In genomic region chr2:195658541-195658890, GRCh38 we compare ENCODE assay signal across 8 cellular contexts. TPM values are rescaled to one million over a fixed set of nuclear protein-coding genes. Genes with fewer than 3 reads are reported as not detected.
DNase-seq lines count a peak whose midpoint lies in the region; ATAC-seq and TF ChIP-seq lines count a peak whose summit lies in the region.

No MANE protein-coding gene starts in this region.

- 0 out of 2 replicates have a peak overlapping the region, but pooled peaks have one; percentile 12 for H2AFZ ChIP-seq in SK-N-SH (ENCODE audit: low read depth)
- no peak overlapping the region for H2AFZ ChIP-seq in neural cell (ENCODE audit: low read depth, low read length)

- peaks cover 27% of the 10 kb centered on the region for H3K4me1 ChIP-seq in CD8-positive, alpha-beta memory T cell (ENCODE audit: insufficient read depth, low read length)
- peaks cover 3 to 14% of the 10 kb centered on the region in 2 experiments; a peak in 3 of 4 replicates for H3K4me1 ChIP-seq in SK-N-SH (ENCODE audit: control insufficient read depth in 1 of 2, insufficient read depth in 2 of 2, low read depth in 1 of 2, low read length in 1 of 2)

- TF ChIP-seq EP300 in SK-N-SH (IDR thresholded peaks at IDR 0.05; ENCODE audit: borderline replicate concordance in 1 of 2, low read depth in 1 of 2, low read length in 1 of 2) (no peak), neural cell (conservative IDR thresholded peaks at IDR 0.05; ENCODE audit: poor library complexity, severe bottlenecking) (no peak)

- H4K20me1 ChIP-seq in SK-N-SH (ENCODE audit: insufficient read depth): peaks cover 26% of the 10 kb centered on the region
- no peaks in the 10 kb centered on the region for H4K20me1 ChIP-seq in neural cell (ENCODE audit: insufficient read depth)

- peaks cover 0 to 9% of the 10 kb centered on the region in 2 donors for H3K27me3 Mint-ChIP-seq in CD8-positive, alpha-beta memory T cell

- H3K4me3 Mint-ChIP-seq in CD8-positive, alpha-beta memory T cell: peak overlapping the region; percentile 95 to 100 (median 99)

- ATAC-seq in GM21723 (IDR thresholded peaks at IDR 0.05; ENCODE audit: unreplicated experiment) (no peak), esophagus mucosa (no peak), HG02642 (IDR thresholded peaks at IDR 0.05; ENCODE audit: poor library complexity, unreplicated experiment) (no peak)

- H3F3A ChIP-seq in SK-N-SH (replicated peaks; ENCODE audit: insufficient read depth): peaks cover 20% of the 10 kb centered on the region
- H3F3A ChIP-seq in neural cell (ENCODE audit: insufficient read depth, low read length, poor library complexity, severe bottlenecking): no peaks in the 10 kb centered on the region

- H3K9me2 ChIP-seq in SK-N-SH: no peaks in the 10 kb centered on the region
- no peaks in the 10 kb centered on the region for H3K9me2 ChIP-seq in neural cell (ENCODE audit: insufficient read depth, low read length)

- H3K27ac Mint-ChIP-seq in CD8-positive, alpha-beta memory T cell: peak overlapping the region; percentile 96 to 100 (median 99)

- TF ChIP-seq RAD21 in SK-N-SH (IDR thresholded peaks at IDR 0.05; ENCODE audit: low read length) (no peak), neural cell (conservative IDR thresholded peaks at IDR 0.05) (no peak)

- POLR2A ChIA-PET in CD8-positive, alpha-beta memory T cell (lab: Charles Lee): interaction anchor here (0.9 to 4.6 kb wide), 6 partner anchors 8 to 160 kb away, joined by 3 to 72 read pairs (median 10); no protein-coding TSS in a partner anchor
- POLR2A ChIA-PET in SK-N-SH (lab: Yijun Ruan, JAX): no interaction called here

- peaks cover 0 to 3% (median 0%) of the 10 kb centered on the region in 5 donors for H3K9me3 Mint-ChIP-seq in CD8-positive, alpha-beta memory T cell

- no peaks in the 10 kb centered on the region for H3K9me3 ChIP-seq in CD8-positive, alpha-beta memory T cell (ENCODE audit: low read length)
- H3K9me3 ChIP-seq in SK-N-SH (no peaks in the 10 kb centered on the region), neural cell (ENCODE audit: low read length) (no peaks in the 10 kb centered on the region)

- H3K27me3 ChIP-seq in CD8-positive, alpha-beta memory T cell (ENCODE audit: insufficient read depth, low read length, poor library complexity, severe bottlenecking): no peaks in the 10 kb centered on the region
- H3K27me3 ChIP-seq in SK-N-SH (ENCODE audit: insufficient read depth): no peaks in the 10 kb centered on the region
- no peaks in the 10 kb centered on the region for H3K27me3 ChIP-seq in neural cell (ENCODE audit: insufficient read depth, low read depth, low read length)

- H3K27ac ChIP-seq in CD8-positive, alpha-beta memory T cell (ENCODE audit: low read depth, low read length): peak overlapping the region; percentile 98
- peak overlapping the region; percentile 87 to 95 for H3K27ac ChIP-seq in SK-N-SH (ENCODE audit: low read depth in 2 of 2, low read length in 1 of 2)
- peak overlapping the region; percentile 92 for H3K27ac ChIP-seq in neural cell (ENCODE audit: low read length)

- peak overlapping the region; percentile 88 for H3K4me2 ChIP-seq in SK-N-SH
- H3K4me2 ChIP-seq in neural cell (ENCODE audit: low read length): peak overlapping the region; percentile 100

- peaks cover 49 to 56% (median 54%) of the 10 kb centered on the region in 3 donors for H3K4me1 Mint-ChIP-seq in CD8-positive, alpha-beta memory T cell

- peak overlapping the region; percentile 81 for H3K4me3 ChIP-seq in CD8-positive, alpha-beta memory T cell (ENCODE audit: low read length)
- H3K4me3 ChIP-seq in SK-N-SH (ENCODE audit: low read depth in 2 of 2, low read length in 1 of 2): peak overlapping the region; percentile 92 to 94
- H3K4me3 ChIP-seq in neural cell (ENCODE audit: low read length): peak overlapping the region; percentile 91

- peaks cover 0 to 22% (median 6%) of the 10 kb centered on the region in 3 donors for H3K36me3 Mint-ChIP-seq in CD8-positive, alpha-beta memory T cell

- peak overlapping the region; percentile 99 for H3K9ac ChIP-seq in SK-N-SH
- peak overlapping the region; percentile 95 for H3K9ac ChIP-seq in neural cell (ENCODE audit: low read length)

- CTCF ChIA-PET in CD8-positive, alpha-beta memory T cell (lab: Charles Lee): interaction anchor here (1.0 to 5.5 kb wide), 6 partner anchors 83 to 253 kb away, joined by 3 to 120 read pairs (median 6); no protein-coding TSS in a partner anchor
- CTCF ChIA-PET in SK-N-SH (lab: Yijun Ruan, JAX): interaction anchor here (0.6 to 0.7 kb wide), 2 partner anchors 18 to 204 kb away, joined by 3 read pairs; no protein-coding TSS in a partner anchor

- no peak for TF ChIP-seq CTCF in SK-N-SH (IDR thresholded peaks at IDR 0.05)
- no peak for TF ChIP-seq CTCF in neural cell (IDR thresholded peaks at IDR 0.05; ENCODE audit: poor library complexity, severe bottlenecking)

- WGBS in SK-N-SH (ENCODE audit: low lambda C conversion rate): 0% methylated on average over 1 of the region's 1 CpG

- H3K79me2 ChIP-seq in SK-N-SH (ENCODE audit: insufficient read depth): peaks cover 63% of the 10 kb centered on the region
- peaks cover 43% of the 10 kb centered on the region for H3K79me2 ChIP-seq in neural cell (replicated peaks; ENCODE audit: insufficient read depth, low read length)

- peaks cover 6% of the 10 kb centered on the region for H3K36me3 ChIP-seq in CD8-positive, alpha-beta memory T cell (ENCODE audit: insufficient read depth, low read length)
- H3K36me3 ChIP-seq in SK-N-SH (replicated peaks in 1 of 2; ENCODE audit: control insufficient read depth in 1 of 2, insufficient read depth in 2 of 2, low read length in 1 of 2): peaks cover 4 to 10% of the 10 kb centered on the region in 2 experiments
- H3K36me3 ChIP-seq in neural cell (ENCODE audit: insufficient read depth, low read length): no peaks in the 10 kb centered on the region

- DNase-seq in CD8-positive, alpha-beta memory T cell: peak in 2 of 5 donors; percentile 28 to 39
- DNase-seq in HT1080 (ENCODE audit: low read depth) (peak; percentile 61), SK-N-SH (peak; percentile 10)
- DNase-seq in effector CD4-positive, alpha-beta T cell: peak; percentile 26

TF ChIP-seq in SK-N-SH, 30 proteins besides CTCF, POLR2A, EP300 and RAD21 (continues in another document):
- TF ChIP-seq JUND (IDR thresholded peaks at IDR 0.05): peak; percentile 61
- no peak for TF ChIP-seq EZH2phosphoT487 (IDR thresholded peaks at IDR 0.05; ENCODE audit: borderline replicate concordance, low read depth)
- TF ChIP-seq CHD2 (IDR thresholded peaks at IDR 0.05; ENCODE audit: low read length, partially characterized antibody): no peak
- TF ChIP-seq FOXJ3 (CRISPR knock-in tag; IDR thresholded peaks at IDR 0.05): no peak
- TF ChIP-seq USF2 (IDR thresholded peaks at IDR 0.05; ENCODE audit: borderline replicate concordance, low read depth, low read length): no peak
- TF ChIP-seq RFX5 (IDR thresholded peaks at IDR 0.05; ENCODE audit: low read length): no peak
- no peak for TF ChIP-seq ELF1 (IDR thresholded peaks at IDR 0.05)
- TF ChIP-seq YY1 (IDR thresholded peaks at IDR 0.05; ENCODE audit: low read depth): no peak
- TF ChIP-seq RXRA (IDR thresholded peaks at IDR 0.05; ENCODE audit: borderline replicate concordance, low read depth): no peak
- TF ChIP-seq MEF2A (IDR thresholded peaks at IDR 0.05; ENCODE audit: borderline replicate concordance, low read depth): peak; percentile 81
- no peak for TF ChIP-seq RCOR1 (IDR thresholded peaks at IDR 0.05; ENCODE audit: low read length)
- no peak for TF ChIP-seq TAF1 (IDR thresholded peaks at IDR 0.05; ENCODE audit: borderline replicate concordance, low read depth, low read length)

TF ChIP-seq in neural cell, 6 proteins besides CTCF, POLR2A, EP300 and RAD21:
- TF ChIP-seq TAF1 (IDR thresholded peaks at IDR 0.05; ENCODE audit: low read depth) (no peak), REST (IDR thresholded peaks at IDR 0.05; ENCODE audit: borderline replicate concordance) (no peak), POLR2AphosphoS5 (IDR thresholded peaks at IDR 0.05) (no peak), SMC3 (conservative IDR thresholded peaks at IDR 0.05; ENCODE audit: poor library complexity) (no peak), MXI1 (conservative IDR thresholded peaks at IDR 0.05; ENCODE audit: poor library complexity, severe bottlenecking) (no peak)

RNA-seq across cellular contexts. Expression of gene SLC39A10, which starts 1.5 kb away (rescaled TPM):
- total RNA-seq in CD8-positive, alpha-beta memory T cell: 10 to 100 TPM; 22.2 to 23.6 TPM
- polyA plus RNA-seq in CD8-positive, alpha-beta memory T cell: 11.3 TPM
- total RNA-seq in HT1080 (2014; rRNA removed; shearing (Covaris generic)): 19.3 and 23.0 TPM in 2 replicates
- 20.4 and 24.9 TPM in 2 replicates for polyA plus RNA-seq in HT1080 (2015; cell fraction: cytosol; rRNA removed)
- 70.2 and 81.8 TPM in 2 replicates for polyA plus RNA-seq in HT1080 (2015; cell fraction: nucleus; rRNA removed)
- polyA plus RNA-seq in SK-N-SH (2012; rRNA removed): 12.3 and 19.3 TPM in 2 replicates
- polyA plus RNA-seq in SK-N-SH (2012; cell fraction: cytosol; rRNA removed): 14.9 and 16.5 TPM in 2 replicates
- 16.6 and 40.6 TPM in 2 replicates for polyA plus RNA-seq in SK-N-SH (2012; cell fraction: nucleus; rRNA removed)
- polyA plus RNA-seq in neural cell: 62.1 and 71.7 TPM in 2 replicates
- 127 and 141 TPM in 2 replicates for polyA minus RNA-seq in neural cell
- 6.1 TPM for total RNA-seq in esophagus mucosa
